ENCODE assay signal across 8 cellular contexts in the genomic region with DNA sequence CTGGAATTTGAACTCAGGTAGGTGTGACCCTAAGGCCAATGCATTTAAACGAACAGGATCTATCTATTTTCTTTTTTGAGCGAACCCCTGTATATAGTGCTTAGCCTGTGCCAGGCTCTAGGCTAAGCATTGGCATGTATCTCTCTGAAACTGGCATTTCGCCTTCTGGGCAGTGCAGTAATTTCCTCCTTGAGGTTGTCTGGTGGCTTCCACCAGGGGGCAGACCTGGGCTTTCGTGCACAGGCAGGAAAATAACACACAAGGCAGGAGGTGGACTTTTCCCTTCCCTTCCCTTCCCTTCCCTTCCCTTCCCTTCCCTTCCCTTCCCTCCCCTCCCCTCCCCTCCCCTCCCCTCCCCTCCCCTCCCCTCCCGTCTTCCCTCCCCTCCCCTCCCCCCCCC. TPM values are rescaled to one million over a fixed set of nuclear protein-coding genes. Genes with fewer than 3 reads are reported as not detected.
DNase-seq lines count a peak whose midpoint lies in the region; ATAC-seq and TF ChIP-seq lines count a peak whose summit lies in the region.

No MANE protein-coding gene starts in this region.

- TF ChIP-seq CTCF in Loucy (conservative IDR thresholded peaks at IDR 0.05; ENCODE audit: low read length) (peak; percentile 72), SU-DHL-6 (IDR thresholded peaks at IDR 0.05; ENCODE audit: insufficient read depth, low read length, poor library complexity, severe bottlenecking) (peak; percentile 34), heart right ventricle (IDR thresholded peaks at IDR 0.05) (peak in 8 of 9 donors; percentile 38 to 66 (median 60))

- H3K4me3 ChIP-seq in Loucy (ENCODE audit: low read length, poor library complexity, severe bottlenecking) (no peak overlapping the region), SU-DHL-6 (ENCODE audit: insufficient read depth, low read length, poor library complexity, severe bottlenecking) (no peak overlapping the region), heart right ventricle (no peak overlapping the region)

- no peaks in the 10 kb centered on the region for H3K36me3 ChIP-seq in Loucy (ENCODE audit: insufficient read depth, low read length)
- H3K36me3 ChIP-seq in SU-DHL-6 (ENCODE audit: low read length), result no peaks in the 10 kb centered on the region
- H3K36me3 ChIP-seq in heart right ventricle, result no peaks in the 10 kb centered on the region

- H3K9me3 Mint-ChIP-seq in activated naive CD8-positive, alpha-beta T cell treated with anti-CD3 and anti-CD28 coated beads, Interleukin-2, amount 50 U/mL, for 24 hours, result no peaks in the 10 kb centered on the region

- H3K9ac ChIP-seq in Loucy (ENCODE audit: low read depth, low read length, poor library complexity, severe bottlenecking) (no peak overlapping the region), SU-DHL-6 (ENCODE audit: low read length) (no peak overlapping the region)

- peaks cover 5% of the 10 kb centered on the region for H3K4me1 ChIP-seq in Loucy (ENCODE audit: insufficient read depth, low read length, poor library complexity, severe bottlenecking)
- H3K4me1 ChIP-seq in heart right ventricle, result peaks cover 0 to 7% (median 0%) of the 10 kb centered on the region in 9 donors

- no peak overlapping the region for H3K27ac ChIP-seq in SU-DHL-6 (ENCODE audit: low read depth, low read length)
- no peak overlapping the region for H3K27ac ChIP-seq in heart right ventricle

- H3K36me3 Mint-ChIP-seq in activated naive CD8-positive, alpha-beta T cell treated with anti-CD3 and anti-CD28 coated beads, Interleukin-2, amount 50 U/mL, for 24 hours (ENCODE audit: low read depth), result no peaks in the 10 kb centered on the region

- 12 to 13% methylated on average over 4 of the region's 5 CpGs for WGBS in heart right ventricle, 2 donors

- H3K79me2 ChIP-seq in Loucy (ENCODE audit: insufficient read depth, low read length) (no peaks in the 10 kb centered on the region), SU-DHL-6 (ENCODE audit: insufficient read depth, low read length) (no peaks in the 10 kb centered on the region)

- no peak overlapping the region for H3K27ac Mint-ChIP-seq in activated naive CD8-positive, alpha-beta T cell treated with anti-CD3 and anti-CD28 coated beads, Interleukin-2, amount 50 U/mL, for 24 hours

- peak; percentile 63 for ATAC-seq in activated naive CD8-positive, alpha-beta T cell treated with anti-CD3 and anti-CD28 coated beads, Interleukin-2, amount 50 U/mL, for 24 hours
- peak in 7 of 8 donors; percentile 61 to 80 (median 67) for ATAC-seq in heart right ventricle
- no peak for ATAC-seq in HG03457 (IDR thresholded peaks at IDR 0.05; ENCODE audit: unreplicated experiment)
- no peak for ATAC-seq in HG02571 (IDR thresholded peaks at IDR 0.05; ENCODE audit: unreplicated experiment)

- H3K4me3 Mint-ChIP-seq in activated naive CD8-positive, alpha-beta T cell treated with anti-CD3 and anti-CD28 coated beads, Interleukin-2, amount 50 U/mL, for 24 hours, result no peak overlapping the region

- intact Hi-C loops in heart right ventricle (cut with DNase I), result loop anchor here in 9 of 10 donors (2.0 to 10.0 kb wide), 6 partner anchors 203 to 703 kb away; no protein-coding TSS in a partner anchor

- H3K4me2 ChIP-seq in Loucy (ENCODE audit: low read depth, low read length, poor library complexity, severe bottlenecking) (no peak overlapping the region), SU-DHL-6 (ENCODE audit: low read depth, low read length, poor library complexity, severe bottlenecking) (no peak overlapping the region)

- H2AFZ ChIP-seq in Loucy (ENCODE audit: low read length) (no peak overlapping the region), SU-DHL-6 (ENCODE audit: low read depth, low read length, severe bottlenecking) (no peak overlapping the region)

- H4K20me1 ChIP-seq in Loucy (ENCODE audit: insufficient read depth, low read length, poor library complexity, severe bottlenecking) (no peaks in the 10 kb centered on the region), SU-DHL-6 (ENCODE audit: low read depth, low read length) (no peaks in the 10 kb centered on the region)

- H3K9me3 ChIP-seq in Loucy (ENCODE audit: insufficient read depth, low read depth, low read length), result no peaks in the 10 kb centered on the region
- H3K9me3 ChIP-seq in SU-DHL-6 (ENCODE audit: insufficient read depth, low read length), result no peaks in the 10 kb centered on the region
- H3K9me3 ChIP-seq in heart right ventricle, result no peaks in the 10 kb centered on the region

- peak; percentile 71 for DNase-seq in Daoy (ENCODE audit: low read depth)
- peak; percentile 85 for DNase-seq in activated naive CD8-positive, alpha-beta T cell treated with anti-CD3 and anti-CD28 coated beads, Interleukin-2, amount 50 U/mL, for 24 hours
- DNase-seq in heart right ventricle, result peak; percentile 66 to 67
- peak; percentile 76 for DNase-seq in putamen (ENCODE audit: low spot score)

- no peaks in the 10 kb centered on the region for H3K27me3 ChIP-seq in Loucy (ENCODE audit: insufficient read depth, low read length, poor library complexity, severe bottlenecking)
- H3K27me3 ChIP-seq in SU-DHL-6 (ENCODE audit: low read length), result no peaks in the 10 kb centered on the region
- H3K27me3 ChIP-seq in heart right ventricle, result peaks cover 0 to 60% (median 19%) of the 10 kb centered on the region in 7 donors

- H3F3A ChIP-seq in Loucy (ENCODE audit: low read depth) (no peaks in the 10 kb centered on the region), SU-DHL-6 (ENCODE audit: insufficient read depth) (no peaks in the 10 kb centered on the region)

- H3K9me2 ChIP-seq in Loucy (replicated peaks; ENCODE audit: low read depth, low read length) (no peaks in the 10 kb centered on the region), SU-DHL-6 (replicated peaks; ENCODE audit: insufficient read depth, low read length) (no peaks in the 10 kb centered on the region)

- peaks cover 2% of the 10 kb centered on the region for H3K27me3 Mint-ChIP-seq in activated naive CD8-positive, alpha-beta T cell treated with anti-CD3 and anti-CD28 coated beads, Interleukin-2, amount 50 U/mL, for 24 hours

- peaks cover 16% of the 10 kb centered on the region for H3K4me1 Mint-ChIP-seq in activated naive CD8-positive, alpha-beta T cell treated with anti-CD3 and anti-CD28 coated beads, Interleukin-2, amount 50 U/mL, for 24 hours

RNA-seq across cellular contexts. Expression of a gene that starts 34.4 kb away (rescaled TPM):
- total RNA-seq in Daoy (2014; rRNA removed; shearing (Covaris generic)), result 2.2 and 3.6 TPM in 2 replicates
- total RNA-seq in heart right ventricle, result 1 to 10 TPM in 6 of 10 donors, under 1 TPM in 4; 0.55 to 8.8 (median 1.4) TPM
- under 1 TPM; 0.30 to 0.37 TPM for polyA plus RNA-seq in heart right ventricle

RNA-seq across cellular contexts. Expression of a gene that starts 46.6 kb away (rescaled TPM):
- not detected in 2 replicates for total RNA-seq in Daoy (2014; rRNA removed; shearing (Covaris generic))
- not detected for total RNA-seq in heart right ventricle
- polyA plus RNA-seq in heart right ventricle, result under 1 TPM in 1 of 2 donors, not detected in 1; 0.01 TPM

Comparison
In these comparisons a context has a peak if more than half of its experiments do, and no peak if none do; other contexts are left out.
1. ATAC-seq: peak in activated naive CD8-positive, alpha-beta T cell treated with anti-CD3 and anti-CD28 coated beads, Interleukin-2, amount 50 U/mL, for 24 hours (single experiment) and heart right ventricle (7 of 8); none in HG03457 (single experiment) and HG02571 (single experiment).
2. Peak in every context shown above with its lines, with median percentiles within 50 percentile points of each other: DNase-seq and CTCF ChIP-seq.